8 cellular contexts compared by ENCODE assay signal in genomic region chr9:77488439-77489126, GRCh38.
DNase-seq lines count a peak whose midpoint lies in the region; ATAC-seq, FAIRE-seq and TF ChIP-seq lines count a peak whose summit lies in the region.

No MANE protein-coding gene starts in this region.

- DNase-seq in activated T-cell treated with anti-CD3 and anti-CD28 coated beads, Interleukin-2, amount 50 U/mL, for 4 hours = no peak
- no peak for DNase-seq in activated T-cell treated with anti-CD3 and anti-CD28 coated beads, Interleukin-2, amount 50 U/mL, for 48 hours
- peak; percentile 29 for DNase-seq in bronchial epithelial cell (ENCODE audit: low read depth)
- DNase-seq in stimulated activated effector memory CD8-positive, alpha-beta T cell treated with anti-CD3 and anti-CD28 coated beads, Interleukin-12 subunit alpha, Interleukin-12 subunit beta, amount 100 ng/mL, for 72 hours (ENCODE audit: low spot score in 2 of 2) = no peak
- no peak for DNase-seq in Right ventricle myocardium inferior (ENCODE audit: missing footprints)

- peaks cover 20% of the 10 kb centered on the region for H3K27me3 Mint-ChIP-seq in activated T-cell treated with anti-CD3 and anti-CD28 coated beads, Interleukin-2, amount 50 U/mL, for 4 hours (ENCODE audit: low read depth)

- no peak for ATAC-seq in activated T-cell treated with anti-CD3 and anti-CD28 coated beads, Interleukin-2, amount 50 U/mL, for 4 hours
- peak; percentile 41 for ATAC-seq in stimulated activated effector memory CD8-positive, alpha-beta T cell treated with anti-CD3 and anti-CD28 coated beads, Interleukin-12 subunit alpha, Interleukin-12 subunit beta, amount 100 ng/mL, for 72 hours
- ATAC-seq in Right ventricle myocardium inferior = no peak
- ATAC-seq in HG03108 (IDR thresholded peaks at IDR 0.05; ENCODE audit: unreplicated experiment) = no peak
- no peak for ATAC-seq in esophagus mucosa

- peaks cover 13% of the 10 kb centered on the region for H3K9me3 Mint-ChIP-seq in activated T-cell treated with anti-CD3 and anti-CD28 coated beads, Interleukin-2, amount 50 U/mL, for 4 hours
- H3K9me3 Mint-ChIP-seq in stimulated activated effector memory CD8-positive, alpha-beta T cell treated with anti-CD3 and anti-CD28 coated beads, Interleukin-12 subunit alpha, Interleukin-12 subunit beta, amount 100 ng/mL, for 72 hours = peaks cover 4% of the 10 kb centered on the region

- H3K4me3 Mint-ChIP-seq in activated T-cell treated with anti-CD3 and anti-CD28 coated beads, Interleukin-2, amount 50 U/mL, for 4 hours = peak overlapping the region; percentile 63
- peak overlapping the region; percentile 40 for H3K4me3 Mint-ChIP-seq in stimulated activated effector memory CD8-positive, alpha-beta T cell treated with anti-CD3 and anti-CD28 coated beads, Interleukin-12 subunit alpha, Interleukin-12 subunit beta, amount 100 ng/mL, for 72 hours

- H3K4me1 Mint-ChIP-seq in activated T-cell treated with anti-CD3 and anti-CD28 coated beads, Interleukin-2, amount 50 U/mL, for 4 hours (ENCODE audit: low read depth) = peaks cover 10% of the 10 kb centered on the region
- peaks cover 20% of the 10 kb centered on the region for H3K4me1 Mint-ChIP-seq in stimulated activated effector memory CD8-positive, alpha-beta T cell treated with anti-CD3 and anti-CD28 coated beads, Interleukin-12 subunit alpha, Interleukin-12 subunit beta, amount 100 ng/mL, for 72 hours

- peak; percentile 63 for TF ChIP-seq CTCF in LNCAP (IDR thresholded peaks at IDR 0.05)
- peak; percentile 39 for TF ChIP-seq CTCF in bronchial epithelial cell (IDR thresholded peaks at IDR 0.05; ENCODE audit: insufficient read depth, low read length, severe bottlenecking)

- H3K36me3 Mint-ChIP-seq in activated T-cell treated with anti-CD3 and anti-CD28 coated beads, Interleukin-2, amount 50 U/mL, for 4 hours (ENCODE audit: insufficient read depth) = no peaks in the 10 kb centered on the region
- no peaks in the 10 kb centered on the region for H3K36me3 Mint-ChIP-seq in stimulated activated effector memory CD8-positive, alpha-beta T cell treated with anti-CD3 and anti-CD28 coated beads, Interleukin-12 subunit alpha, Interleukin-12 subunit beta, amount 100 ng/mL, for 72 hours

- intact Hi-C loops in Right ventricle myocardium inferior (cut with DNase I) = no loop called here

- H3K27me3 ChIP-seq in bronchial epithelial cell (ENCODE audit: control insufficient read depth, insufficient read depth, low read length) = no peaks in the 10 kb centered on the region

- H3K4me3 ChIP-seq in bronchial epithelial cell (ENCODE audit: low read depth, low read length) = no peak overlapping the region

- peak overlapping the region; percentile 1 for H3K27ac Mint-ChIP-seq in stimulated activated effector memory CD8-positive, alpha-beta T cell treated with anti-CD3 and anti-CD28 coated beads, Interleukin-12 subunit alpha, Interleukin-12 subunit beta, amount 100 ng/mL, for 72 hours

- H3K36me3 ChIP-seq in bronchial epithelial cell (ENCODE audit: control insufficient read depth, insufficient read depth, low read length) = no peaks in the 10 kb centered on the region

- FAIRE-seq in bronchial epithelial cell (lab: Jason Lieb, UNC) = peak; percentile 32
